17 cellular contexts compared by ENCODE assay signal in the genomic region with DNA sequence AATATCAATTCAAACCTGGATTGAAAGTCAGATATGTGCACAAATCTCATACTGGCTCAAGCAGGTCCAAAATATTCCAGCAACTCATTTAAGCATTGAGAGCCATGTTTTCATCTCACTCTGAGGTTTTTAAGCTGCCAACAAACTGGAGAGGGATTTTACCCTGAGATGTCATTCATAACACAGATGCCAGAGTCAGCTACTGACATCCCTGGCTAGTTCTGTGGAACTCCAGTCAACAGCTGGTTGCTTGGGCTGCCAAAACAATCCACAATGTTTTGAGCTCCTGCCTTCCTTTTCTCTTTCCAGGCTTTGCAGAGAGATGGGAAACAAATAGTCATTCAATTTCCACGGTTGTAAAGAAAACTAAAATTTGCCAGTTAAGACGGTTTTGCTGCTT.
"Had no signal": no experiment of that assay in that cellular context is flagged by ENCODE, and none has a peak within 500 bp of the region (broad histone marks: within the 10 kb centered on the region; RNA-seq: fewer than 3 reads in every experiment).

No MANE protein-coding gene starts in this region.

- H3K4me3 ChIP-seq: ovary, psoas muscle, skin epidermis, tibial nerve had no signal

- DNase-seq: activated CD4-positive, alpha-beta memory T cell treated with anti-CD3 and anti-CD28 coated beads for 36 hours; activated CD4-positive, alpha-beta T cell treated with anti-CD3 and anti-CD28 coated beads for 48 hours; activated gamma-delta T cell; foreskin fibroblast; immature natural killer cell; left ventricle myocardium superior; midbrain; ovary; psoas muscle; right cardiac atrium; stimulated activated CD4-positive, alpha-beta T cell treated with anti-CD3 and anti-CD28 coated beads, Interleukin-2, amount 100 ng/mL, for 24 hours; stimulated activated naive CD8-positive, alpha-beta T cell treated with anti-CD3 and anti-CD28 coated beads, Interleukin-15, amount 100 ng/mL, for 72 hours had no signal

- ATAC-seq: left ventricle myocardium superior; psoas muscle; right cardiac atrium; stimulated activated effector memory CD8-positive, alpha-beta T cell treated with anti-CD3 and anti-CD28 coated beads, Interleukin-12 subunit alpha, Interleukin-12 subunit beta, amount 100 ng/mL, for 72 hours; stimulated activated naive CD8-positive, alpha-beta T cell treated with anti-CD3 and anti-CD28 coated beads, Interleukin-15, amount 100 ng/mL, for 72 hours had no signal

- H3K27me3 ChIP-seq: neutrophil, ovary, tibial nerve had no signal

- H3K27ac ChIP-seq: epithelial cell of prostate, neutrophil, ovary, psoas muscle, skin epidermis, tibial nerve had no signal

- H3K36me3 ChIP-seq: neutrophil, ovary, tibial nerve had no signal

- H3K9me3 ChIP-seq: neutrophil, ovary, psoas muscle, tibial nerve had no signal

- H3K4me1 ChIP-seq: psoas muscle, tibial nerve had no signal
